In genomic region chr7:5143935-5144903, GRCh38 we compare ENCODE assay signal across 8 cellular contexts. TPM values are rescaled to one million over a fixed set of nuclear protein-coding genes. Genes with fewer than 3 reads are reported as not detected.
DNase-seq lines count a peak whose midpoint lies in the region; ATAC-seq and TF ChIP-seq lines count a peak whose summit lies in the region.

No MANE protein-coding gene starts in this region.

- DNase-seq in GM06990 (ENCODE audit: extremely low read depth, insufficient read length) (peak; percentile 79), NB4 (ENCODE audit: low read depth) (peak; percentile 73), lower lobe of right lung (no peak), superior temporal gyrus (ENCODE audit: extremely low spot score) (peak; percentile 18), tibial nerve (ENCODE audit: low spot score in 2 of 2) (no peak), kidney tubule cell (ENCODE audit: low spot score) (no peak), GDM1 (lab: John Stamatoyannopoulos, UW) (no peak)
- DNase-seq in activated effector memory CD4-positive, alpha-beta T cell treated with Interleukin-2 at 50 U/mL for 16 hours = peak; percentile 42

- TF ChIP-seq CTCF in GM06990 (IDR thresholded peaks at IDR 0.05; ENCODE audit: insufficient read depth, low read length, poor library complexity, severe bottlenecking) = no peak
- no peak for TF ChIP-seq CTCF in NB4 (IDR thresholded peaks at IDR 0.05; ENCODE audit: low read depth, low read length)
- TF ChIP-seq CTCF in lower lobe of right lung (IDR thresholded peaks at IDR 0.05) = no peak
- TF ChIP-seq CTCF in tibial nerve (IDR thresholded peaks at IDR 0.05) = no peak

- H3K36me3 ChIP-seq in GM06990 (ENCODE audit: control insufficient read depth, insufficient read depth, low read length) = no peaks in the 10 kb centered on the region
- H3K36me3 ChIP-seq in lower lobe of right lung = no peaks in the 10 kb centered on the region
- H3K36me3 ChIP-seq in tibial nerve = no peaks in the 10 kb centered on the region

- intact Hi-C loops in lower lobe of right lung (cut with DNase I) = no loop called here

- H3K27me3 ChIP-seq in GM06990 (replicated peaks; ENCODE audit: control insufficient read depth, insufficient read depth, low read length) (no peaks in the 10 kb centered on the region), lower lobe of right lung (ENCODE audit: low read depth) (no peaks in the 10 kb centered on the region), tibial nerve (peaks cover 0 to 4% of the 10 kb centered on the region in 2 donors)

- TF ChIP-seq POLR2A in NB4 (IDR thresholded peaks at IDR 0.05; ENCODE audit: extremely low read depth, insufficient read length) (no peak), tibial nerve (IDR thresholded peaks at IDR 0.05) (no peak)

- ATAC-seq in lower lobe of right lung = peak; percentile 59 to 69

- TF ChIP-seq EP300 in tibial nerve (IDR thresholded peaks at IDR 0.05) = no peak

- H3K4me1 ChIP-seq in lower lobe of right lung = no peaks in the 10 kb centered on the region
- no peaks in the 10 kb centered on the region for H3K4me1 ChIP-seq in tibial nerve

- H3K27ac ChIP-seq in lower lobe of right lung (no peak overlapping the region), tibial nerve (no peak overlapping the region)

- H3K4me3 ChIP-seq in GM06990 (replicated peaks; ENCODE audit: low read depth, low read length) = no peak overlapping the region
- H3K4me3 ChIP-seq in NB4 (ENCODE audit: low read depth, low read length) = no peak overlapping the region
- no peak overlapping the region for H3K4me3 ChIP-seq in lower lobe of right lung
- H3K4me3 ChIP-seq in tibial nerve = no peak overlapping the region

- 43 to 44% methylated on average over 22 to 40 of the region's 41 CpGs for whole genome bisulfite sequencing in tibial nerve, 2 donors

- no peaks in the 10 kb centered on the region for H3K9me3 ChIP-seq in lower lobe of right lung
- no peaks in the 10 kb centered on the region for H3K9me3 ChIP-seq in tibial nerve

RNA-seq across cellular contexts. Expression of gene WIPI2, which starts 45.8 kb away (rescaled TPM):
- total RNA-seq in lower lobe of right lung (59.8 TPM), tibial nerve (10 to 100 TPM; 61.3 to 77.7 (median 66.4) TPM)

Comparison
In these comparisons a context has a peak if more than half of its experiments do, and no peak if none do; other contexts are left out.
1. DNase-seq: peak in GM06990 (single experiment), NB4 (single experiment), activated effector memory CD4-positive, alpha-beta T cell treated with Interleukin-2 at 50 U/mL for 16 hours (single experiment) and superior temporal gyrus (single experiment); none in lower lobe of right lung (single experiment), tibial nerve (0 of 2), kidney tubule cell (single experiment) and GDM1 (single experiment).